ENCODE assay signal across 30 cellular contexts in the genomic region with DNA sequence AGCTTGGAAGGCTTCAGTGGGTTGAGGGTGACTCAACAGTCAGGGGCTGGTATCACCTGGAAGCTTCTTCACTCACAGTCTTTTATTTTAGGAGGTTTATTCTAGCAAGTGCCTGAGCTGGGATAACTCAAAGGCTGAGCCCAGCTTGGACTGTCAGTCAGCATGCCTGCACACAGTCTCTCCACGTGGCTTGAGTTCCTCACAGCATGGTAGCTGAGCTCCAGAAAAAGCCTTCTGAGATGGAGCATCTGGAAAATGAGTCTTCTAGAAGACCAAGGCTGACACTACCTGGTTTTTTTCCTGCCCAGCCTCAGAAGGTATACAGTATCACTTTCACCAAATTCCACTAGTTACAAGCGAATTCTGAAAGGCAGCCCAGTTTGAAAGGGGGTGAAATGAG.
"Had no signal": no experiment of that assay in that cellular context is flagged by ENCODE, and none has a peak within 500 bp of the region (broad histone marks: within the 10 kb centered on the region; RNA-seq: fewer than 3 reads in every experiment).

No MANE protein-coding gene starts in this region.

- H3K27ac Mint-ChIP-seq: activated CD4-positive, alpha-beta memory T cell treated with anti-CD3 and anti-CD28 coated beads, Interleukin-2, amount 10 ng/mL, durations not matched to agents 7 days and 5 days; activated CD4-positive, alpha-beta T cell treated with anti-CD3 and anti-CD28 coated beads, Interleukin-2, amount 10 ng/mL, durations not matched to agents 7 days and 5 days; activated naive CD8-positive, alpha-beta T cell; activated T-cell treated with anti-CD3 and anti-CD28 coated beads, Interleukin-2, amount 50 U/mL, for 24 hours; activated T-cell treated with anti-CD3 and anti-CD28 coated beads, Interleukin-2, amount 50 U/mL, for 72 hours; dendritic cell treated with granulocyte-macrophage colony-stimulating factor and Interleukin-4, amounts not matched to agents 40 ng/mL and 50 ng/mL, for 4 days; endodermal cell had no signal

- H3K4me1 Mint-ChIP-seq: activated CD4-positive, alpha-beta memory T cell treated with anti-CD3 and anti-CD28 coated beads, Interleukin-2, amount 10 ng/mL, durations not matched to agents 7 days and 5 days; activated CD4-positive, alpha-beta T cell treated with anti-CD3 and anti-CD28 coated beads, Interleukin-2, amount 10 ng/mL, durations not matched to agents 7 days and 5 days; central memory CD8-positive, alpha-beta T cell; endodermal cell had no signal

- H3K9me3 ChIP-seq: gastrocnemius medialis, heart left ventricle had no signal

- H3K4me1 ChIP-seq: gastrocnemius medialis, heart left ventricle had no signal

- H3K27ac ChIP-seq: brain microvascular endothelial cell, coronary artery, dorsolateral prefrontal cortex, gastrocnemius medialis, heart left ventricle had no signal

- DNase-seq: activated CD4-positive, alpha-beta memory T cell treated with anti-CD3 and anti-CD28 coated beads, Interleukin-2, amount 10 ng/mL, durations not matched to agents 7 days and 5 days; activated CD4-positive, alpha-beta T cell treated with anti-CD3 and anti-CD28 coated beads for 1 hour; activated CD4-positive, alpha-beta T cell treated with anti-CD3 and anti-CD28 coated beads for 4 hours; activated CD4-positive, alpha-beta T cell treated with anti-CD3 and anti-CD28 coated beads, Interleukin-2, amount 10 ng/mL, durations not matched to agents 7 days and 5 days; activated CD4-positive, alpha-beta T cell treated with anti-CD3 and anti-CD28 coated beads, Interleukin-2, amount 50 U/mL, for 4 hours; activated CD8-positive, alpha-beta memory T cell treated with anti-CD3 and anti-CD28 coated beads, Interleukin-2, amount 50 U/mL, for 48 hours; activated gamma-delta T cell treated with Interleukin-2 at 50 U/mL for 16 hours; activated naive CD4-positive, alpha-beta T cell treated with anti-CD3 and anti-CD28 coated beads, Interleukin-2, amount 50 U/mL, for 16 hours; activated naive CD4-positive, alpha-beta T cell treated with Interleukin-2 at 50 U/mL for 16 hours; activated T-cell treated with anti-CD3 and anti-CD28 coated beads for 4 hours; activated T-cell treated with anti-CD3 and anti-CD28 coated beads, Interleukin-2, amount 50 U/mL, for 24 hours; activated T-cell treated with anti-CD3 and anti-CD28 coated beads, Interleukin-2, amount 50 U/mL, for 72 hours; amniotic stem cell; anterior cingulate cortex; brain microvascular endothelial cell; dorsolateral prefrontal cortex; effector memory CD4-positive, alpha-beta T cell; endodermal cell; foreskin fibroblast; gastrocnemius medialis; glutamatergic neuron; heart left ventricle; hypothalamus had no signal

- ATAC-seq: activated T-cell treated with anti-CD3 and anti-CD28 coated beads, Interleukin-2, amount 50 U/mL, for 72 hours; esophagus mucosa; gastrocnemius medialis; heart left ventricle had no signal

- H3K27me3 Mint-ChIP-seq: activated CD4-positive, alpha-beta memory T cell treated with anti-CD3 and anti-CD28 coated beads, Interleukin-2, amount 10 ng/mL, durations not matched to agents 7 days and 5 days; activated CD4-positive, alpha-beta T cell treated with anti-CD3 and anti-CD28 coated beads, Interleukin-2, amount 10 ng/mL, durations not matched to agents 7 days and 5 days; activated naive CD8-positive, alpha-beta T cell; activated T-cell treated with anti-CD3 and anti-CD28 coated beads, Interleukin-2, amount 50 U/mL, for 24 hours; central memory CD8-positive, alpha-beta T cell; dendritic cell treated with granulocyte-macrophage colony-stimulating factor and Interleukin-4, amounts not matched to agents 40 ng/mL and 50 ng/mL, for 4 days had no signal

- H3K9me3 Mint-ChIP-seq: endodermal cell had no signal

- H3K36me3 ChIP-seq: brain microvascular endothelial cell, gastrocnemius medialis, heart left ventricle had no signal

- H3K4me3 ChIP-seq: coronary artery, dorsolateral prefrontal cortex, gastrocnemius medialis, heart left ventricle had no signal

- H3K4me3 Mint-ChIP-seq: activated CD4-positive, alpha-beta memory T cell treated with anti-CD3 and anti-CD28 coated beads, Interleukin-2, amount 10 ng/mL, durations not matched to agents 7 days and 5 days; activated CD4-positive, alpha-beta T cell treated with anti-CD3 and anti-CD28 coated beads, Interleukin-2, amount 10 ng/mL, durations not matched to agents 7 days and 5 days; activated naive CD8-positive, alpha-beta T cell; activated T-cell treated with anti-CD3 and anti-CD28 coated beads, Interleukin-2, amount 50 U/mL, for 24 hours; activated T-cell treated with anti-CD3 and anti-CD28 coated beads, Interleukin-2, amount 50 U/mL, for 72 hours; central memory CD8-positive, alpha-beta T cell; dendritic cell treated with granulocyte-macrophage colony-stimulating factor and Interleukin-4, amounts not matched to agents 40 ng/mL and 50 ng/mL, for 4 days; endodermal cell had no signal

- H3K27me3 ChIP-seq: brain microvascular endothelial cell, gastrocnemius medialis, heart left ventricle had no signal

- FAIRE-seq: astrocyte, bronchial epithelial cell had no signal

- H3K36me3 Mint-ChIP-seq: activated naive CD8-positive, alpha-beta T cell had no signal
